1 cellular context compared by ENCODE assay signal in the genomic region with DNA sequence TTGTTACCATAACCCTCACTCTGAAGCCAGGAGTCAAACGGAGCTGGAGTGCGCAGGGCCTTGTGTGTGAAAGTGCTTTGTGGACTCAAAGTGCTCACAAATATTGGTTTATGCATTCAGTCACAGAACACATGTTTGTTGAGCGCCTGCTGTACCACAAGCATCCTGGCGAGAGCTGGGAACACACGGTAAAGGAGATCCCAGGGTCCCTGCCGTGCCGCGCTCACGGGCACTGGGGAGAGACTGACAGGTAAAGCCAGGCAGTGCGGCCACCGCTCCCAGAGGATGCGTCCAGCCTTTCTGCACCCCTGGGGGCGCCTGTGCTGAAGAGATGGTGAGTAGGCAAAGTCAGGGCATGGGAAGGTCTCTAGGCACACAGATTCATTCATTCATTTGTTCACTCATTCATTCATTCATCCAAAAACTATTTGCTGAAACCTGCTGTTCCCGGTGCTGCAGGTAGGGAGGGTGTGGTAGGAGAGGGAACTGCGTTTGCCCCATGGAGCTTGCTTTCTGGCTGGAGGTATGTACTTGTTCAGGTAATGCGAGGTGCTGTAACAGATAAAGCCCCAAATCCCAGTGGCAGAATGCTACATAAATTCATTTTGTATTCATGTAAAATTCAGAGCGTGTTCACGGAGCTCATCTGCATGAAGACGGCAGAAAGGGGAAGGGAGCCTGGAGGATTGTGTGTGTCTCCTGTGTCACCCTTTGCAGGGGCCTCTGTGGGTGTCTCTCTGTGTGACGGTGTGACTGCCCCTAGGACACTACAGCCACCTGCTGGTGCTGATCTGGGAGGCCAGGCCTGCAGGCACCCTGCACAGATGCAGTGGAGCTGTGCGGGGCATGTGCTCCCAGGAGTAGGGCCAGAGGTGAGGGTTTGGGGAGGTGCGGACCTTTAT.
TF ChIP-seq lines count a peak whose summit lies in the region.

No MANE protein-coding gene starts in this region.

TF ChIP-seq in K562, 482 proteins besides CTCF, POLR2A, EP300 and RAD21:
- peak; percentile 24; the same call in 1 of the 2 replicates for TF ChIP-seq SMC3 (conservative IDR thresholded peaks at IDR 0.05; ENCODE audit: insufficient read depth, low read depth, low read length)
- TF ChIP-seq HNRNPUL1 (IDR thresholded peaks at IDR 0.05; ENCODE audit: low read length): no peak
- TF ChIP-seq, protein P1, sequence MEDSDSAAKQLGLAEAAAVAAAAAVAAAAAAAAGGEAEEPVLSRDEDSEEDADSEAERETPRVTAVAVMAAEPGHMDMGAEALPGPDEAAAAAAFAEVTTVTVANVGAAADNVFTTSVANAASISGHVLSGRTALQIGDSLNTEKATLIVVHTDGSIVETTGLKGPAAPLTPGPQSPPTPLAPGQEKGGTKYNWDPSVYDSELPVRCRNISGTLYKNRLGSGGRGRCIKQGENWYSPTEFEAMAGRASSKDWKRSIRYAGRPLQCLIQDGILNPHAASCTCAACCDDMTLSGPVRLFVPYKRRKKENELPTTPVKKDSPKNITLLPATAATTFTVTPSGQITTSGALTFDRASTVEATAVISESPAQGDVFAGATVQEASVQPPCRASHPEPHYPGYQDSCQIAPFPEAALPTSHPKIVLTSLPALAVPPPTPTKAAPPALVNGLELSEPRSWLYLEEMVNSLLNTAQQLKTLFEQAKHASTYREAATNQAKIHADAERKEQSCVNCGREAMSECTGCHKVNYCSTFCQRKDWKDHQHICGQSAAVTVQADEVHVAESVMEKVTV (CRISPR knock-in tag; IDR thresholded peaks at IDR 0.05): 0 out of 2 replicates have a peak, but pooled peaks have one; percentile 41
- peak; percentile 77; the same call in 1 of the 2 replicates for TF ChIP-seq ZNF24 (IDR thresholded peaks at IDR 0.05)
